9 cellular contexts compared by ENCODE assay signal in the genomic region with DNA sequence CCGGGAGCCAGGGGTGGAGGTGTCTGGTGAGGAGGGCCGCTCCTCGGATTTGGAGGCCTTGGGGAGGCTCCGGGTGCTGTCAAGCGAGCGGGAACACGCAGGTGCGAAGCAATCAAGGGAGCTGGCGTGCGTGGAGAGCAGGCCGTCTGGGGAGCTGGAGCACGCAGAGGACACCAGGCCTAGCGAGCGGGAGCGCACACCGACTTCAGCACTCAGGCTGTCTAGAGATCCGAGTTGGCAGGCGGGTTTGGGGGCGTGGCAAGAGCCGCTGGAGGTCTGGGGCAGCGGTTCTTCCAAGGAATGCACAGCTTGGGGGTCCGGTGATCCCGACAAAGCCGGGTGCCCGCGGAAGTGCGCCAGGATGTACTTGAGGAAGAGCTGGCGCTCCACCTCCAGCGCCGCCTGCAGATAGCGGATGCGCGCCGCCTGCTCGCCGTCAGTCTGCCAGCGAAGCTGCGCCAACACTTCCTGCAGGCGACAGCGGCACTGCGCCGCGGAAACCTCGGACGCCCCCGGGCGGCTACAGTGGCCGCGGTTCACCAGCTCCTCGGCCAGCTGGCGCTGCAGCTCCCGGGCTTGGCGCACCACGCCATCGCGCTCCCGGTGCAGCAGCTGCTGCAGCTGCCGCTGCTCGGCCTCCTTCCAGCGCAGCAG. TPM values are rescaled to one million over a fixed set of nuclear protein-coding genes. Genes with fewer than 3 reads are reported as not detected.
DNase-seq lines count a peak whose midpoint lies in the region; ATAC-seq, FAIRE-seq and TF ChIP-seq lines count a peak whose summit lies in the region.
"Not testable (repeated sequence)": the region's sequence is repeated elsewhere in the genome, so short reads cannot be mapped to it uniquely, and the experiment has no call there.
"Had no signal": no experiment of that assay in that cellular context is flagged by ENCODE, and none has a peak within 500 bp of the region (broad histone marks: within the 10 kb centered on the region; RNA-seq: fewer than 3 reads in every experiment).

No MANE protein-coding gene starts in this region.

- CTCF ChIA-PET in IMR-90 (lab: Yijun Ruan, JAX), result not testable (repeated sequence)

- not testable (repeated sequence) for H2AK9ac ChIP-seq in IMR-90 (replicated peaks; ENCODE audit: low read depth, low read length, poor library complexity)

- ATAC-seq in GM19035 (IDR thresholded peaks at IDR 0.05; ENCODE audit: unreplicated experiment), result peak; percentile 72
- ATAC-seq in GM21529 (IDR thresholded peaks at IDR 0.05; ENCODE audit: unreplicated experiment), result peak; percentile 63
- ATAC-seq in HG02970 (IDR thresholded peaks at IDR 0.05; ENCODE audit: low FRiP score, unreplicated experiment), result peak; percentile 64
- ATAC-seq in IMR-90 (ENCODE audit: low read depth), result peak; percentile 75
- ATAC-seq in activated T-helper 17 cell treated with anti-CD3 and anti-CD28 coated beads, Interleukin-2, amount 50 U/mL, for 72 hours (replicated peaks), result peak; percentile 90
- peak; percentile 90 for ATAC-seq in left ventricle myocardium superior
- peak; percentile 69 to 84 (median 76) for ATAC-seq in pancreas

- no CpG with 5 or more reads among the region's 60 CpGs for WGBS in IMR-90 (ENCODE audit: extremely low coverage in 2 of 2, insufficient read length in 1 of 2), 2 experiments
- no CpG with 5 or more reads among the region's 60 CpGs for WGBS in pancreas, 2 donors

- H3K27me3 ChIP-seq in IMR-90 (ENCODE audit: control insufficient read depth, insufficient read depth, low read length); pancreas: not testable (repeated sequence)

- H3K9me3 ChIP-seq in IMR-90 (ENCODE audit: control insufficient read depth, insufficient read depth, low read length); pancreas: not testable (repeated sequence)

- TF ChIP-seq CTCF in IMR-90 (conservative IDR thresholded peaks at IDR 0.05; ENCODE audit: low read depth, low read length); pancreas (IDR thresholded peaks at IDR 0.05): not testable (repeated sequence)

- H4K5ac ChIP-seq in IMR-90 (ENCODE audit: low read depth, low read length), result not testable (repeated sequence)

- not testable (repeated sequence) for H3K9me1 ChIP-seq in IMR-90 (ENCODE audit: insufficient read depth, low read length)

- H4K91ac ChIP-seq in IMR-90 (ENCODE audit: insufficient read depth, low read depth, low read length), result not testable (repeated sequence)

- not testable (repeated sequence) for H4K20me1 ChIP-seq in IMR-90 (ENCODE audit: insufficient read depth, low read length)

- TF ChIP-seq POLR2A in IMR-90 (IDR thresholded peaks at IDR 0.05; ENCODE audit: low read depth, low read length), result not testable (repeated sequence)

- H3K14ac ChIP-seq in IMR-90 (replicated peaks; ENCODE audit: low read depth, low read length), result not testable (repeated sequence)

- not testable (repeated sequence) for H3K36me3 Mint-ChIP-seq in activated T-helper 17 cell treated with anti-CD3 and anti-CD28 coated beads, Interleukin-2, amount 50 U/mL, for 72 hours (ENCODE audit: low read depth)

- H3K36me3 ChIP-seq in IMR-90 (ENCODE audit: control insufficient read depth, insufficient read depth, low read length); pancreas: not testable (repeated sequence)

- H3K79me1 ChIP-seq in IMR-90 (ENCODE audit: low read depth in 1 of 2, low read length in 2 of 2), result not testable (repeated sequence)

- H2BK15ac ChIP-seq in IMR-90 (ENCODE audit: low read depth, low read length), result not testable (repeated sequence)

- not testable (repeated sequence) for H3K4me2 ChIP-seq in IMR-90 (ENCODE audit: low read depth, low read length)

- not testable (repeated sequence) for H3K27ac ChIP-seq in IMR-90 (ENCODE audit: insufficient read depth, low read length); pancreas

- not testable (repeated sequence) for BruUV-seq in IMR-90 (replicated peaks; lab: Mats Ljungman, UMichigan)

- not testable (repeated sequence) for H2AK5ac ChIP-seq in IMR-90 (ENCODE audit: low read depth, low read length)

- not testable (repeated sequence) for H3K9ac ChIP-seq in IMR-90 (ENCODE audit: low read depth, low read length)

- H3K56ac ChIP-seq in IMR-90 (ENCODE audit: extremely low read depth, insufficient read depth, low read length), result not testable (repeated sequence)

- TF ChIP-seq RAD21 in IMR-90 (IDR thresholded peaks at IDR 0.05; ENCODE audit: low read length), result not testable (repeated sequence)

- H2BK120ac ChIP-seq in IMR-90 (ENCODE audit: low read depth, low read length), result not testable (repeated sequence)

- not testable (repeated sequence) for H3K4me3 Mint-ChIP-seq in activated T-helper 17 cell treated with anti-CD3 and anti-CD28 coated beads, Interleukin-2, amount 50 U/mL, for 72 hours

- H4K8ac ChIP-seq in IMR-90 (ENCODE audit: low read depth in 2 of 2, low read length in 2 of 2), result not testable (repeated sequence)

- H3K23ac ChIP-seq in IMR-90 (ENCODE audit: low read depth, low read length), result not testable (repeated sequence)

- H3K4me3 ChIP-seq in IMR-90 (ENCODE audit: insufficient read depth, low read depth, low read length); pancreas: not testable (repeated sequence)

- H3K4me1 ChIP-seq in IMR-90 (ENCODE audit: control insufficient read depth, insufficient read depth, low read length); pancreas: not testable (repeated sequence)

- not testable (repeated sequence) for H2BK20ac ChIP-seq in IMR-90 (ENCODE audit: low read depth, low read length)

- not testable (repeated sequence) for H3K18ac ChIP-seq in IMR-90 (ENCODE audit: low read depth, low read length)

- intact Hi-C loops in IMR-90 (cut with micrococcal nuclease); left ventricle myocardium superior (cut with micrococcal nuclease); pancreas (cut with DNase I): not testable (repeated sequence)

- H3K27ac Mint-ChIP-seq in activated T-helper 17 cell treated with anti-CD3 and anti-CD28 coated beads, Interleukin-2, amount 50 U/mL, for 72 hours, result not testable (repeated sequence)

- not testable (repeated sequence) for FAIRE-seq in pancreas (lab: Jason Lieb, UNC)

- not testable (repeated sequence) for H2BK5ac ChIP-seq in IMR-90 (ENCODE audit: low read depth, low read length, poor library complexity, severe bottlenecking)

- DNase-seq in IMR-90, left ventricle myocardium superior, pancreas: not testable (repeated sequence)

- POLR2A ChIA-PET in IMR-90 (lab: Charles Lee; ENCODE audit: unreplicated experiment), result not testable (repeated sequence)

- H2AFZ ChIP-seq in IMR-90 (replicated peaks; ENCODE audit: low read length, poor library complexity), result not testable (repeated sequence)

- H3K4ac ChIP-seq in IMR-90 (ENCODE audit: low read depth, low read length), result not testable (repeated sequence)

- in situ Hi-C loops in IMR-90 (cut with MboI; ENCODE audit: low sequenced_read_pairs), result not testable (repeated sequence)

- dilution Hi-C loops in IMR-90 (cut with HindIII; ENCODE audit: low sequenced_read_pairs, unreplicated experiment), result not testable (repeated sequence)

- not testable (repeated sequence) for H3K27me3 Mint-ChIP-seq in activated T-helper 17 cell treated with anti-CD3 and anti-CD28 coated beads, Interleukin-2, amount 50 U/mL, for 72 hours

- not testable (repeated sequence) for H3K4me1 Mint-ChIP-seq in activated T-helper 17 cell treated with anti-CD3 and anti-CD28 coated beads, Interleukin-2, amount 50 U/mL, for 72 hours

- not testable (repeated sequence) for H3K9me3 Mint-ChIP-seq in activated T-helper 17 cell treated with anti-CD3 and anti-CD28 coated beads, Interleukin-2, amount 50 U/mL, for 72 hours

RNA-seq across cellular contexts. Expression of gene RIMBP3C, which starts 1.1 kb away (rescaled TPM):
- total RNA-seq in IMR-90 (2012; rRNA removed) (0.28 and 0.36 TPM in 2 replicates), left ventricle myocardium superior (not detected), pancreas (under 1 TPM in 5 of 6 donors, not detected in 1; 0.09 to 0.47 (median 0.19) TPM)
- polyA plus RNA-seq in IMR-90 (2012; rRNA removed) (0.05 and 0.10 TPM in 2 replicates), pancreas (under 1 TPM in 1 of 2 donors, not detected in 1; 0.12 TPM)
- 0.05 and 0.14 TPM in 2 replicates for polyA plus RNA-seq in IMR-90 (2012; cell fraction: cytosol; rRNA removed)
- 0.02 and 0.17 TPM in 2 replicates for polyA plus RNA-seq in IMR-90 (2012; cell fraction: nucleus; rRNA removed; ENCODE audit: low replicate concordance)
- total RNA-seq in activated T-helper 17 cell treated with anti-CD3 and anti-CD28 coated beads, Interleukin-2, amount 50 U/mL, for 72 hours, result under 1 TPM; 0.06 to 0.19 TPM
- total RNA-seq: Calu3, mammary epithelial cell had no signal

RNA-seq across cellular contexts. Expression of gene UBE2L3, which starts 17.4 kb away (rescaled TPM):
- total RNA-seq in IMR-90 (2012; rRNA removed) (29.0 and 66.1 TPM in 2 replicates), left ventricle myocardium superior (51.6 TPM), pancreas (10 to 100 TPM; 10.9 to 23.5 (median 14.8) TPM)
- polyA plus RNA-seq in IMR-90 (2012; rRNA removed) (69.4 and 72.9 TPM in 2 replicates), pancreas (10 to 100 TPM; 22.6 to 24.5 TPM)
- 27.8 and 59.4 TPM in 2 replicates for polyA plus RNA-seq in IMR-90 (2012; cell fraction: cytosol; rRNA removed)
- polyA plus RNA-seq in IMR-90 (2012; cell fraction: nucleus; rRNA removed; ENCODE audit: low replicate concordance), result 9.0 and 22.5 TPM in 2 replicates
- 10 to 100 TPM; 36.6 to 78.9 TPM for total RNA-seq in activated T-helper 17 cell treated with anti-CD3 and anti-CD28 coated beads, Interleukin-2, amount 50 U/mL, for 72 hours
